Comparison of ENCODE assay signal across 28 cellular contexts in the genomic region with DNA sequence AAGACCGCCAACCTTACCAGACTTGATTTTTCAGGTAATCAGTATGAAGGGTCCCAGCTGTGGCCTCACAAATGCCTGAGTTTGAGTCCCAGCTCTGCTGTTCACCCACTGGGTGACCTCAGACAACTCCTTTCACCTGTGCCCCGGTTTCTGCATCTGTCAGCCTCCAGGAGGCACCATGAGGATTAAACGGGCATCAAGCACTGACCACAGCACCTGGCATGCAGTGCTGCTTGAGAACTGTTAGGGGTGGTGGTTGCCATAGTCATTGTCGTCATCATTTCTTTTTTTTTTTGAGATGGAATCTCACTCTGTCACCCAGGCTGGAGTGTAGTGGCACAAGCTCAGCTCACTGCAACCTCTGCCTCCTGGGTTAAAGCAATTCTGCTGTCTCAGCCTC.
"Had no signal": no experiment of that assay in that cellular context is flagged by ENCODE, and none has a peak within 500 bp of the region (broad histone marks: within the 10 kb centered on the region; RNA-seq: fewer than 3 reads in every experiment).

No MANE protein-coding gene starts in this region.

- H3K9me3 ChIP-seq: adrenal gland, SJSA1 had no signal

- DNase-seq: activated B cell treated with CpG ODN at 0.5 μM for 24 hours; activated CD4-positive, alpha-beta T cell treated with anti-CD3 and anti-CD28 coated beads for 1 hour; activated CD4-positive, alpha-beta T cell treated with anti-CD3 and anti-CD28 coated beads, Interleukin-2, amount 10 ng/mL, durations not matched to agents 24 days and 14 days; activated CD4-positive, alpha-beta T cell treated with anti-CD3 and anti-CD28 coated beads, Interleukin-2, amount 50 U/mL, for 48 hours; activated CD8-positive, alpha-beta memory T cell treated with anti-CD3 and anti-CD28 coated beads, Interleukin-2, amount 10 ng/mL, durations not matched to agents 7 days and 5 days; activated gamma-delta T cell; activated naive CD4-positive, alpha-beta T cell treated with anti-CD3 and anti-CD28 coated beads, Interleukin-2, amount 50 U/mL, for 16 hours; activated naive CD8-positive, alpha-beta T cell treated with anti-CD3 and anti-CD28 coated beads, Interleukin-2, amount 10 ng/mL, durations not matched to agents 7 days and 5 days; activated T-cell treated with anti-CD3 and anti-CD28 coated beads, Interleukin-2, amount 50 U/mL, for 24 hours; adrenal gland; anterior cingulate cortex; cerebellar nuclear complex; Kasumi-1; KBM-7; NCI-H1048; NCI-H187 treated with DMSO at 0.1 percent for 48 hours; NCI-H2081 treated with DMSO at 0.1 percent for 48 hours; NCI-H2171; NCI-H2227 treated with DMSO at 0.1 percent for 48 hours; NCI-H446 treated with DMSO at 0.1 percent for 48 hours; NCI-H524 treated with DMSO at 0.1 percent for 48 hours; NCI-H748 treated with DMSO at 0.1 percent for 48 hours; Right ventricle myocardium superior; SW 1271 had no signal

- H3K36me3 ChIP-seq: adrenal gland, SJSA1 had no signal

- H3K27me3 ChIP-seq: SJSA1 had no signal

- H3K4me3 ChIP-seq: adrenal gland, SJSA1 had no signal

- H3K4me1 ChIP-seq: adrenal gland, SJSA1 had no signal

- H3K27ac ChIP-seq: adrenal gland, RWPE1, SJSA1 had no signal

- ATAC-seq: activated CD8-positive, alpha-beta memory T cell treated with anti-CD3 and anti-CD28 coated beads, Interleukin-2, amount 10 ng/mL, durations not matched to agents 7 days and 5 days; Panc1; SK-N-SH treated with all-trans-retinoic acid at 6 μM for 48 hours had no signal
